Comparison of ENCODE assay signal across 8 cellular contexts in the genomic region with DNA sequence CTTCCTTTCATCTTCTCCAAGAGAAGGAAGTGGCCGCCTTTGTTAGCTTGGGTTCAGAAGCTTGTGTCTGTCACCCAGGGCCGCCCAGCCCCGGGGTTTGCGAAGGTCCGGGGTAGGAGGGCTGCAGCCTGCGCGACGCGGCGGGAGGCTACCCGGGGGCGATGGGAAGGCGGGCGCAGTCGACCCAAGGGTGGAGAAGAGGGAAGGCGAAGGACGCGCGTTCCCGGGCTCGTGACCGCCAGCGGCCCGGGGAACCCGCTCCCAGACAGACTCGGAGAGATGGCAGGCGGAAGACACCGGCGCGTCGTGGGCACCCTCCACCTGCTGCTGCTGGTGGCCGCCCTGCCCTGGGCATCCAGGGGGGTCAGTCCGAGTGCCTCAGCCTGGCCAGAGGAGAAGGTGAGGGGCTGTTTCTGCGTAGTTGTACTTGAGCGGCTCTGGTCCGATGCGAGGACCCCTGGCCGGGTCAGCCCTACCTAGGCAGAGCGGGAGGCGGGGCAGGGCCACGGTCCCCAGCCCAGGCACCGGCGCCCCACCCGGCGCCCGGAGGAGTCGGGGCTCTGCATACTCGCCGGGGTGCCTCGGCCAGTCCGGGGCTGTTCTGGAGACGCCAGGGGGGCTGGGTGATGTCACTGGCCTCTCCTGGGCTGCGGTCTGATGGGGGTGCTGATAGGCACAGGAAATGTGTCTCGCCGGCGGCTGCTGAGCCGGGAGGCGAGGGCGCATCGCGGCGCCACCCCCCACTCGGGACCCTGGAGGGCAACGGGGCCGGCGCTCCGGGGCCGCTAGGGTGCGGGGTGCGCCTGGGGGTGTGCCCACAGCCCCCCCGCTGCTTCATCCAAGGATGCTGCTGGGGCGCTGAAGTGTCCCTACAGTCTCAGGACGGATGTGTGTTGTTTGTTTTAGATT. TPM values are rescaled to one million over a fixed set of nuclear protein-coding genes. Genes with fewer than 3 reads are reported as not detected.
DNase-seq lines count a peak whose midpoint lies in the region; ATAC-seq and TF ChIP-seq lines count a peak whose summit lies in the region.

A gene (plus strand): TSS at position 178 of the 909 bp plus-strand sequence. CDS start 102 bp downstream, at position 280.

- no peaks in the 10 kb centered on the region for H3K9me3 Mint-ChIP-seq in T-helper 1 cell treated with Interleukin-12 subunit alpha and Interleukin-12 subunit beta and Interleukin-4 antibody, amounts not matched to agents 30 μg/mL and 1 μg/mL, for 36 hours

- no peaks in the 10 kb centered on the region for H3K36me3 ChIP-seq in smooth muscle cell (ENCODE audit: low read depth)

- H3K4me3 Mint-ChIP-seq in T-helper 1 cell treated with Interleukin-12 subunit alpha and Interleukin-12 subunit beta and Interleukin-4 antibody, amounts not matched to agents 30 μg/mL and 1 μg/mL, for 36 hours = peak within 1 kb of the TSS; percentile 70

- DNase-seq in DMS53 treated with DMSO at 0.1 percent for 48 hours (lab: John Stamatoyannopoulos, UW; ENCODE audit: unreplicated experiment) (peak; percentile 34), astrocyte of the hippocampus (ENCODE audit: low read depth, low spot score) (peak; percentile 80), smooth muscle cell (lab: John Stamatoyannopoulos, UW; ENCODE audit: unreplicated experiment) (no peak), OCI-M1 (lab: John Stamatoyannopoulos, UW) (no peak)

- peaks cover 5% of the 10 kb centered on the region for H3F3A ChIP-seq in smooth muscle cell (ENCODE audit: low read depth)

- H4K20me1 ChIP-seq in smooth muscle cell (ENCODE audit: low read depth) = no peaks in the 10 kb centered on the region

- H3K4me1 ChIP-seq in smooth muscle cell (ENCODE audit: low read depth) = peaks cover 17% of the 10 kb centered on the region

- H3K4me1 Mint-ChIP-seq in T-helper 1 cell treated with Interleukin-12 subunit alpha and Interleukin-12 subunit beta and Interleukin-4 antibody, amounts not matched to agents 30 μg/mL and 1 μg/mL, for 36 hours (ENCODE audit: low read depth) = peaks cover 5% of the 10 kb centered on the region

- H3K27me3 ChIP-seq in smooth muscle cell (ENCODE audit: low read depth) = no peaks in the 10 kb centered on the region

- no peak within 1 kb of the TSS for H3K4me2 ChIP-seq in smooth muscle cell

- H2AFZ ChIP-seq in smooth muscle cell (ENCODE audit: low read depth) = peak within 1 kb of the TSS; percentile 64

- ATAC-seq in HG02798 (IDR thresholded peaks at IDR 0.05; ENCODE audit: poor library complexity, unreplicated experiment) (peak; percentile 65), GM18861 (IDR thresholded peaks at IDR 0.05; ENCODE audit: unreplicated experiment) (no peak)

- H3K9ac ChIP-seq in smooth muscle cell (ENCODE audit: low read depth) = no peak within 1 kb of the TSS

- no peak for TF ChIP-seq CTCF in smooth muscle cell (IDR thresholded peaks at IDR 0.05; ENCODE audit: borderline replicate concordance, insufficient read depth, poor library complexity, severe bottlenecking)

- H3K4me3 ChIP-seq in iPS-18c (ENCODE audit: insufficient read depth, low read depth, low read length) = peak within 1 kb of the TSS; percentile 54
- H3K4me3 ChIP-seq in smooth muscle cell = no peak within 1 kb of the TSS

- H3K79me2 ChIP-seq in smooth muscle cell (ENCODE audit: low read depth) = no peaks in the 10 kb centered on the region

- H3K27ac ChIP-seq in smooth muscle cell (ENCODE audit: low read depth) = peak within 1 kb of the TSS; percentile 0

- 95% methylated on average over 73 of the region's 73 CpGs for WGBS in smooth muscle cell (ENCODE audit: low lambda C conversion rate)

- no peaks in the 10 kb centered on the region for H3K36me3 Mint-ChIP-seq in T-helper 1 cell treated with Interleukin-12 subunit alpha and Interleukin-12 subunit beta and Interleukin-4 antibody, amounts not matched to agents 30 μg/mL and 1 μg/mL, for 36 hours (ENCODE audit: low read depth)

- H3K27ac Mint-ChIP-seq in T-helper 1 cell treated with Interleukin-12 subunit alpha and Interleukin-12 subunit beta and Interleukin-4 antibody, amounts not matched to agents 30 μg/mL and 1 μg/mL, for 36 hours = no peak within 1 kb of the TSS

- H3K9me3 ChIP-seq in iPS-18c (ENCODE audit: control insufficient read depth, insufficient read depth, low read length) (no peaks in the 10 kb centered on the region), smooth muscle cell (replicated peaks; ENCODE audit: low read depth) (no peaks in the 10 kb centered on the region)

- peaks cover 83% of the 10 kb centered on the region for H3K27me3 Mint-ChIP-seq in T-helper 1 cell treated with Interleukin-12 subunit alpha and Interleukin-12 subunit beta and Interleukin-4 antibody, amounts not matched to agents 30 μg/mL and 1 μg/mL, for 36 hours (ENCODE audit: low read depth)

RNA-seq across cellular contexts. Expression of the gene that starts here (rescaled TPM):
- 0.54 and 0.58 TPM in 2 replicates for total RNA-seq in smooth muscle cell
- 0.27 and 2.0 TPM in 2 replicates for polyA plus RNA-seq in smooth muscle cell

Comparison
In these comparisons a context has a peak if more than half of its experiments do, and no peak if none do; other contexts are left out.
1. DNase-seq: peak in DMS53 treated with DMSO at 0.1 percent for 48 hours (single experiment) and astrocyte of the hippocampus (single experiment); none in smooth muscle cell (single experiment) and OCI-M1 (single experiment).